Comparison of ENCODE assay signal across 1 cellular context in the genomic region with DNA sequence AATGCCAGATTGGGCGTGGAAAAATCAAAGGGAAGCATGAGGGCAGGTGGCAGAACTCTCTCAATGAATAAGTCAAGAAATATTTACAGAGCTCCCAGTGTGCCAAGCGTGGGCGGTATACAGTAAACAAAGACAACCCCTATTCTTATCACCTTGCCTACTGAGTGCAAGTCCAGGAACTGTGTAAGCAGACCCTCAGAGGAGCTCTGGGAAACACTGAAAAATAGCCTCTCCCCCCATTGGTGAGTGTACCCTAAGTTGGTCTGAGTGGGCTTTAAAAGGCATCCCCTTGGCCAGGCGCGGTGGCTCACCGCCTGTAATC.
TF ChIP-seq lines count a peak whose summit lies in the region.

No MANE protein-coding gene starts in this region.

TF ChIP-seq in neural cell, 6 proteins besides CTCF, POLR2A, EP300 and RAD21:
- TF ChIP-seq, protein P1, sequence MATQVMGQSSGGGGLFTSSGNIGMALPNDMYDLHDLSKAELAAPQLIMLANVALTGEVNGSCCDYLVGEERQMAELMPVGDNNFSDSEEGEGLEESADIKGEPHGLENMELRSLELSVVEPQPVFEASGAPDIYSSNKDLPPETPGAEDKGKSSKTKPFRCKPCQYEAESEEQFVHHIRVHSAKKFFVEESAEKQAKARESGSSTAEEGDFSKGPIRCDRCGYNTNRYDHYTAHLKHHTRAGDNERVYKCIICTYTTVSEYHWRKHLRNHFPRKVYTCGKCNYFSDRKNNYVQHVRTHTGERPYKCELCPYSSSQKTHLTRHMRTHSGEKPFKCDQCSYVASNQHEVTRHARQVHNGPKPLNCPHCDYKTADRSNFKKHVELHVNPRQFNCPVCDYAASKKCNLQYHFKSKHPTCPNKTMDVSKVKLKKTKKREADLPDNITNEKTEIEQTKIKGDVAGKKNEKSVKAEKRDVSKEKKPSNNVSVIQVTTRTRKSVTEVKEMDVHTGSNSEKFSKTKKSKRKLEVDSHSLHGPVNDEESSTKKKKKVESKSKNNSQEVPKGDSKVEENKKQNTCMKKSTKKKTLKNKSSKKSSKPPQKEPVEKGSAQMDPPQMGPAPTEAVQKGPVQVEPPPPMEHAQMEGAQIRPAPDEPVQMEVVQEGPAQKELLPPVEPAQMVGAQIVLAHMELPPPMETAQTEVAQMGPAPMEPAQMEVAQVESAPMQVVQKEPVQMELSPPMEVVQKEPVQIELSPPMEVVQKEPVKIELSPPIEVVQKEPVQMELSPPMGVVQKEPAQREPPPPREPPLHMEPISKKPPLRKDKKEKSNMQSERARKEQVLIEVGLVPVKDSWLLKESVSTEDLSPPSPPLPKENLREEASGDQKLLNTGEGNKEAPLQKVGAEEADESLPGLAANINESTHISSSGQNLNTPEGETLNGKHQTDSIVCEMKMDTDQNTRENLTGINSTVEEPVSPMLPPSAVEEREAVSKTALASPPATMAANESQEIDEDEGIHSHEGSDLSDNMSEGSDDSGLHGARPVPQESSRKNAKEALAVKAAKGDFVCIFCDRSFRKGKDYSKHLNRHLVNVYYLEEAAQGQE (IDR thresholded peaks at IDR 0.05; ENCODE audit: borderline replicate concordance): no peak
- no peak for TF ChIP-seq POLR2AphosphoS5 (IDR thresholded peaks at IDR 0.05)
- no peak for TF ChIP-seq MXI1 (conservative IDR thresholded peaks at IDR 0.05; ENCODE audit: poor library complexity, severe bottlenecking)
- TF ChIP-seq EZH2 (IDR thresholded peaks at IDR 0.05; ENCODE audit: borderline replicate concordance, insufficient read depth, low read length, poor library complexity, severe bottlenecking): no peak
- no peak for TF ChIP-seq SMC3 (conservative IDR thresholded peaks at IDR 0.05; ENCODE audit: poor library complexity)
